ENCODE assay signal across 24 cellular contexts in genomic region chr16:83907926-83908325, GRCh38.
"Had no signal": no experiment of that assay in that cellular context is flagged by ENCODE, and none has a peak within 500 bp of the region (broad histone marks: within the 10 kb centered on the region; RNA-seq: fewer than 3 reads in every experiment).

No MANE protein-coding gene starts in this region.

- H2AFZ ChIP-seq: neural progenitor cell, parathyroid adenoma had no signal

- H3K4me3 Mint-ChIP-seq: dendritic cell treated with granulocyte-macrophage colony-stimulating factor and Interleukin-4, amounts not matched to agents 40 ng/mL and 50 ng/mL, for 4 days; effector memory CD8-positive, alpha-beta T cell; naive thymus-derived CD8-positive, alpha-beta T cell; neural progenitor cell had no signal

- H3K36me3 ChIP-seq: neural progenitor cell had no signal

- H3K27me3 Mint-ChIP-seq: dendritic cell treated with granulocyte-macrophage colony-stimulating factor and Interleukin-4, amounts not matched to agents 40 ng/mL and 50 ng/mL, for 4 days; effector memory CD8-positive, alpha-beta T cell; naive thymus-derived CD8-positive, alpha-beta T cell had no signal

- H3K4me2 ChIP-seq: neural progenitor cell had no signal

- H3K27ac ChIP-seq: foreskin keratinocyte, neural progenitor cell, parathyroid adenoma, prostate gland, right lobe of liver, skin epidermis, stomach, thoracic aorta, transverse colon had no signal

- ATAC-seq: effector memory CD8-positive, alpha-beta T cell; foreskin keratinocyte; heart right ventricle; mucosa of descending colon; naive thymus-derived CD8-positive, alpha-beta T cell; right lobe of liver had no signal

- H3K9me3 ChIP-seq: heart right ventricle, mucosa of descending colon, prostate gland, right lobe of liver, stomach, thoracic aorta, transverse colon had no signal

- DNase-seq: cerebellar nuclear complex; effector memory CD8-positive, alpha-beta T cell; erythroblast; foreskin keratinocyte; heart right ventricle; hypothalamus; kidney glomerular epithelial cell; mammary epithelial cell; mucosa of descending colon; naive thymus-derived CD8-positive, alpha-beta T cell; retina; right lobe of liver; stimulated activated CD4-positive, alpha-beta T cell treated with anti-CD3 and anti-CD28 coated beads, Interleukin-2, amount 100 ng/mL, for 24 hours; stimulated activated CD4-positive, alpha-beta T cell treated with anti-CD3 and anti-CD28 coated beads, Interleukin-4, amount 100 ng/mL, for 4 hours; stimulated activated naive CD4-positive, alpha-beta T cell; stomach; substantia nigra; transverse colon had no signal

- H3K4me3 ChIP-seq: heart right ventricle, mucosa of descending colon, neural progenitor cell, prostate gland, right lobe of liver, skin epidermis, stomach, thoracic aorta, transverse colon had no signal

- H3K9ac ChIP-seq: neural progenitor cell, parathyroid adenoma had no signal

- H3K4me1 ChIP-seq: foreskin keratinocyte, parathyroid adenoma, prostate gland had no signal

- H3K9me3 Mint-ChIP-seq: dendritic cell treated with granulocyte-macrophage colony-stimulating factor and Interleukin-4, amounts not matched to agents 40 ng/mL and 50 ng/mL, for 4 days; effector memory CD8-positive, alpha-beta T cell; naive thymus-derived CD8-positive, alpha-beta T cell; neural progenitor cell had no signal

- H3K27me3 ChIP-seq: foreskin keratinocyte, heart right ventricle, neural progenitor cell, right lobe of liver, stomach, transverse colon had no signal

- H3K27ac Mint-ChIP-seq: dendritic cell treated with granulocyte-macrophage colony-stimulating factor and Interleukin-4, amounts not matched to agents 40 ng/mL and 50 ng/mL, for 4 days; effector memory CD8-positive, alpha-beta T cell had no signal
